Comparison of ENCODE assay signal across 16 cellular contexts in the genomic region with DNA sequence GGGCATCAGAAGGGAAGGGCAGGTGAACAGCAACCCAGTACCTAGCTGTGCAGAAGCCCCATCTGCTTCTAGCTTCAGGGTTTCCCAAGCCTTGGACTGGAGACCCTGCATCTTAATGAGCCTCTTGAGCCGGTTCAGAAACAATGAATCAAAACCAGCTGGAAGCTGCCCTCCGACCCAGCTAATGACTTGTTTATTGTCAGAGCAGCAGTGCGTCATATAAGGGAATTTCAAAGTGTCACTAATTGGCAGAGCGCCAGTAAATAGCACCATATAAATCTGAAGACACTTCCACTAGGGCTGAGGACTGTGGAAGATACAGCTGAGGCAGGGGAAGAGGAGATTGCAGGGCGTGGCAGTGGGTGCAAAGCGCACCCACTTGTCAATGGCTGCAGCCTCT. TPM values are rescaled to one million over a fixed set of nuclear protein-coding genes. Genes with fewer than 3 reads are reported as not detected.
DNase-seq lines count a peak whose midpoint lies in the region; FAIRE-seq and TF ChIP-seq lines count a peak whose summit lies in the region.
"Had no signal": no experiment of that assay in that cellular context is flagged by ENCODE, and none has a peak within 500 bp of the region (broad histone marks: within the 10 kb centered on the region; RNA-seq: fewer than 3 reads in every experiment).

No MANE protein-coding gene starts in this region.

- H3K9ac ChIP-seq in endothelial cell of umbilical vein (replicated peaks; ENCODE audit: extremely low read depth, insufficient read depth, low read length): no peak overlapping the region

- dilution Hi-C loops in endothelial cell of umbilical vein (cut with MboI; ENCODE audit: extremely low pct_ligation_motif_present, low sequenced_read_pairs): no loop called here

- no peaks in the 10 kb centered on the region for H4K20me1 ChIP-seq in endothelial cell of umbilical vein (replicated peaks; ENCODE audit: control insufficient read depth, extremely low read depth, insufficient read depth, low read length)

- DNase-seq in EH (ENCODE audit: low read depth) (peak; percentile 86), NAMALWA (ENCODE audit: low spot score) (peak; percentile 8), endothelial cell of umbilical vein (ENCODE audit: low read depth, low spot score) (peak; percentile 98), progenitor cell of endocrine pancreas (ENCODE audit: low spot score, unreplicated experiment) (no peak), brain microvascular endothelial cell (no peak), GM13977 (ENCODE audit: low spot score) (no peak)
- DNase-seq in activated T-cell treated with anti-CD3 and anti-CD28 coated beads, Interleukin-2, amount 50 U/mL, for 24 hours: no peak
- DNase-seq: activated CD4-positive, alpha-beta T cell treated with anti-CD3 and anti-CD28 coated beads for 1 hour; activated effector memory CD4-positive, alpha-beta T cell treated with anti-CD3 and anti-CD28 coated beads, Interleukin-2, amount 50 U/mL, for 16 hours; central memory CD4-positive, alpha-beta T cell; DMS153; left cardiac atrium; NCI-H2171; occipital lobe; stimulated activated naive CD4-positive, alpha-beta T cell had no signal

- H3K9me3 Mint-ChIP-seq in progenitor cell of endocrine pancreas (ENCODE audit: low read depth): peaks cover 6% of the 10 kb centered on the region
- H3K9me3 Mint-ChIP-seq in activated T-cell treated with anti-CD3 and anti-CD28 coated beads, Interleukin-2, amount 50 U/mL, for 24 hours: peaks cover 5% of the 10 kb centered on the region

- no peak overlapping the region for H3K4me2 ChIP-seq in endothelial cell of umbilical vein (ENCODE audit: insufficient read depth, low read length)

- no peaks in the 10 kb centered on the region for H3K27me3 Mint-ChIP-seq in progenitor cell of endocrine pancreas
- peaks cover 14% of the 10 kb centered on the region for H3K27me3 Mint-ChIP-seq in activated T-cell treated with anti-CD3 and anti-CD28 coated beads, Interleukin-2, amount 50 U/mL, for 24 hours

- peak; percentile 96 for FAIRE-seq in endothelial cell of umbilical vein (lab: Jason Lieb, UNC)
- FAIRE-seq: frontal cortex had no signal

- H3K4me3 ChIP-seq in endothelial cell of umbilical vein (replicated peaks in 1 of 3; ENCODE audit: insufficient read depth in 1 of 3, low read depth in 1 of 3, low read length in 3 of 3) (no peak overlapping the region), brain microvascular endothelial cell (ENCODE audit: low read depth, low read length) (no peak overlapping the region)

- H3K4me1 ChIP-seq in endothelial cell of umbilical vein (ENCODE audit: control insufficient read depth, extremely low read depth, insufficient read depth, low read length): peaks cover 25% of the 10 kb centered on the region

- H3K79me2 ChIP-seq in endothelial cell of umbilical vein (ENCODE audit: control insufficient read depth, insufficient read depth, low read length): no peaks in the 10 kb centered on the region

- peaks cover 4% of the 10 kb centered on the region for H3K36me3 Mint-ChIP-seq in progenitor cell of endocrine pancreas (ENCODE audit: insufficient read depth)
- no peaks in the 10 kb centered on the region for H3K36me3 Mint-ChIP-seq in activated T-cell treated with anti-CD3 and anti-CD28 coated beads, Interleukin-2, amount 50 U/mL, for 24 hours (ENCODE audit: low read depth)

- H3K27me3 ChIP-seq in endothelial cell of umbilical vein (ENCODE audit: control insufficient read depth in 2 of 2, insufficient read depth in 2 of 2, low read length in 2 of 2) (no peaks in the 10 kb centered on the region), brain microvascular endothelial cell (replicated peaks) (no peaks in the 10 kb centered on the region)

- intact Hi-C loops in endothelial cell of umbilical vein (cut with micrococcal nuclease): loop anchor here (2.0 kb wide), 1 partner anchor 91 kb away; a partner anchor contains a TSS

- H3K27ac Mint-ChIP-seq in progenitor cell of endocrine pancreas: peak overlapping the region; percentile 22
- H3K27ac Mint-ChIP-seq in activated T-cell treated with anti-CD3 and anti-CD28 coated beads, Interleukin-2, amount 50 U/mL, for 24 hours: no peak overlapping the region

- BruUV-seq in endothelial cell of umbilical vein (replicated peaks; lab: Mats Ljungman, UMichigan): no TSS peak

- H3K4me3 Mint-ChIP-seq in progenitor cell of endocrine pancreas (ENCODE audit: low read depth): no peak overlapping the region
- no peak overlapping the region for H3K4me3 Mint-ChIP-seq in activated T-cell treated with anti-CD3 and anti-CD28 coated beads, Interleukin-2, amount 50 U/mL, for 24 hours

- H3K9me1 ChIP-seq in endothelial cell of umbilical vein (replicated peaks; ENCODE audit: control insufficient read depth, extremely low read depth, insufficient read depth, low read length): no peaks in the 10 kb centered on the region

- peak; percentile 66 for TF ChIP-seq POLR2A in endothelial cell of umbilical vein (IDR thresholded peaks at IDR 0.05; ENCODE audit: low read depth, low read length)

- no peaks in the 10 kb centered on the region for H3K36me3 ChIP-seq in endothelial cell of umbilical vein (ENCODE audit: control insufficient read depth in 2 of 2, extremely low read depth in 1 of 2, insufficient read depth in 2 of 2, low read length in 2 of 2)
- no peaks in the 10 kb centered on the region for H3K36me3 ChIP-seq in brain microvascular endothelial cell (replicated peaks)

- in situ Hi-C loops in brain microvascular endothelial cell (cut with HindIII; ENCODE audit: low pct_ligation_motif_present, low sequenced_read_pairs): no loop called here
- in situ Hi-C loops in GM13977 (cut with MboI; ENCODE audit: low pct_unique_long_range_greater_than_20kb, low sequenced_read_pairs, unreplicated experiment): no loop called here

- POLR2A ChIA-PET in endothelial cell of umbilical vein (lab: Charles Lee): no interaction called here

- CTCF ChIA-PET in endothelial cell of umbilical vein (lab: Charles Lee): interaction anchor here (1.1 to 3.6 kb wide), 4 partner anchors 19 to 41 kb away, joined by 3 to 11 read pairs (median 6); no protein-coding TSS in a partner anchor

- no peaks in the 10 kb centered on the region for H3K9me3 ChIP-seq in endothelial cell of umbilical vein (replicated peaks; ENCODE audit: control insufficient read depth, insufficient read depth, low read length)

- H3K27ac ChIP-seq in endothelial cell of umbilical vein (ENCODE audit: insufficient read depth, low read depth, low read length): peak overlapping the region; percentile 47
- no peak overlapping the region for H3K27ac ChIP-seq in brain microvascular endothelial cell

- H3K4me1 Mint-ChIP-seq in progenitor cell of endocrine pancreas (ENCODE audit: low read depth): peaks cover 12% of the 10 kb centered on the region
- no peaks in the 10 kb centered on the region for H3K4me1 Mint-ChIP-seq in activated T-cell treated with anti-CD3 and anti-CD28 coated beads, Interleukin-2, amount 50 U/mL, for 24 hours (ENCODE audit: low read depth)

- H2AFZ ChIP-seq in endothelial cell of umbilical vein (ENCODE audit: low read depth, low read length): no peak overlapping the region

- TF ChIP-seq CTCF in endothelial cell of umbilical vein (IDR thresholded peaks at IDR 0.05; ENCODE audit: extremely low read depth in 1 of 2, insufficient read depth in 1 of 2, low read depth in 1 of 2, low read length in 2 of 2) (no peak), progenitor cell of endocrine pancreas (IDR thresholded peaks at IDR 0.05; ENCODE audit: unreplicated experiment) (no peak), brain microvascular endothelial cell (IDR thresholded peaks at IDR 0.05; ENCODE audit: low read depth, low read length, missing control alignments) (no peak), GM13977 (IDR thresholded peaks at IDR 0.05; ENCODE audit: extremely low read depth, insufficient read depth, missing control alignments) (no peak)

TF ChIP-seq in endothelial cell of umbilical vein, 7 proteins besides CTCF, POLR2A, EP300 and RAD21:
- TF ChIP-seq EZH2 (IDR thresholded peaks at IDR 0.05; ENCODE audit: borderline replicate concordance, low read depth, low read length, severe bottlenecking): no peak
- peak; percentile 67 for TF ChIP-seq FOS (IDR thresholded peaks at IDR 0.05; ENCODE audit: borderline replicate concordance, insufficient read depth, low read length)
- TF ChIP-seq GATA2 (IDR thresholded peaks at IDR 0.05; ENCODE audit: insufficient read depth, insufficient read length, low read depth, low read length): no peak
- TF ChIP-seq POLR2AphosphoS5 (IDR thresholded peaks at IDR 0.05; ENCODE audit: insufficient read depth, low read depth, low read length): peak; percentile 82
- TF ChIP-seq, protein P1, sequence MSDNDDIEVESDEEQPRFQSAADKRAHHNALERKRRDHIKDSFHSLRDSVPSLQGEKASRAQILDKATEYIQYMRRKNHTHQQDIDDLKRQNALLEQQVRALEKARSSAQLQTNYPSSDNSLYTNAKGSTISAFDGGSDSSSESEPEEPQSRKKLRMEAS (IDR thresholded peaks at IDR 0.05; ENCODE audit: insufficient read depth, insufficient read length): no peak
- peak; percentile 89 for TF ChIP-seq JUN (IDR thresholded peaks at IDR 0.05; ENCODE audit: borderline replicate concordance, insufficient read depth, insufficient read length, low read depth)
- no peak for TF ChIP-seq MYC (IDR thresholded peaks at IDR 0.05; ENCODE audit: low read depth, low read length)

RNA-seq across cellular contexts. Expression of a gene that starts 57.5 kb away (rescaled TPM):
- total RNA-seq in endothelial cell of umbilical vein (36.5 and 40.8 TPM in 2 replicates), progenitor cell of endocrine pancreas (41.0 and 44.1 TPM in 2 replicates)
- 32.1 and 37.8 TPM in 2 replicates for polyA plus RNA-seq in endothelial cell of umbilical vein
- 34.0 and 38.6 TPM in 2 replicates for polyA plus RNA-seq in endothelial cell of umbilical vein (2011; cell fraction: cytosol; rRNA removed)
- polyA plus RNA-seq in endothelial cell of umbilical vein (2011; cell fraction: nucleus; rRNA removed): 80.6 and 87.8 TPM in 2 replicates
- polyA plus RNA-seq in endothelial cell of umbilical vein (2012): 37.4 TPM in 2 replicates
- polyA minus RNA-seq in endothelial cell of umbilical vein: 67.5 and 104 TPM in 2 replicates
- polyA minus RNA-seq in endothelial cell of umbilical vein (2011; cell fraction: cytosol; rRNA and poly(A)+ RNA removed): 10.1 TPM
- polyA minus RNA-seq in endothelial cell of umbilical vein (2011; cell fraction: nucleus; rRNA and poly(A)+ RNA removed): 31.6 and 32.9 TPM in 2 replicates

RNA-seq across cellular contexts. Expression of a gene that starts 57.6 kb away (rescaled TPM):
- total RNA-seq in endothelial cell of umbilical vein: 35.3 and 35.8 TPM in 2 replicates
- polyA plus RNA-seq in endothelial cell of umbilical vein: 24.3 and 26.6 TPM in 2 replicates
- 37.3 and 39.1 TPM in 2 replicates for polyA plus RNA-seq in endothelial cell of umbilical vein (2011; cell fraction: cytosol; rRNA removed)
- polyA plus RNA-seq in endothelial cell of umbilical vein (2011; cell fraction: nucleus; rRNA removed): 26.2 and 29.4 TPM in 2 replicates
- polyA plus RNA-seq in endothelial cell of umbilical vein (2012): 32.9 and 41.7 TPM in 2 replicates
- 19.4 and 22.4 TPM in 2 replicates for polyA minus RNA-seq in endothelial cell of umbilical vein
- 4.7 TPM for polyA minus RNA-seq in endothelial cell of umbilical vein (2011; cell fraction: cytosol; rRNA and poly(A)+ RNA removed)
- polyA minus RNA-seq in endothelial cell of umbilical vein (2011; cell fraction: nucleus; rRNA and poly(A)+ RNA removed): 23.9 and 28.9 TPM in 2 replicates
- total RNA-seq in progenitor cell of endocrine pancreas: 32.4 and 35.2 TPM in 2 replicates

Comparison
In these comparisons a context has a peak if more than half of its experiments do, and no peak if none do; other contexts are left out.
1. DNase-seq: peak in EH (single experiment), NAMALWA (single experiment) and endothelial cell of umbilical vein (single experiment); none in progenitor cell of endocrine pancreas (single experiment), activated T-cell treated with anti-CD3 and anti-CD28 coated beads, Interleukin-2, amount 50 U/mL, for 24 hours (single experiment), brain microvascular endothelial cell (single experiment) and GM13977 (single experiment).